8 cellular contexts compared by ENCODE assay signal in genomic region chr1:41108696-41109284, GRCh38.
DNase-seq lines count a peak whose midpoint lies in the region; FAIRE-seq and TF ChIP-seq lines count a peak whose summit lies in the region.

No MANE protein-coding gene starts in this region.

- peaks cover 13% of the 10 kb centered on the region for H3K36me3 Mint-ChIP-seq in activated CD4-positive, alpha-beta T cell treated with anti-CD3 and anti-CD28 coated beads, Interleukin-2, amount 10 ng/mL, durations not matched to agents 7 days and 5 days (ENCODE audit: low read depth)

- no peaks in the 10 kb centered on the region for H3K27me3 Mint-ChIP-seq in activated CD4-positive, alpha-beta T cell treated with anti-CD3 and anti-CD28 coated beads, Interleukin-2, amount 10 ng/mL, durations not matched to agents 7 days and 5 days

- no peak overlapping the region for H3K4me3 Mint-ChIP-seq in activated CD4-positive, alpha-beta T cell treated with anti-CD3 and anti-CD28 coated beads, Interleukin-2, amount 10 ng/mL, durations not matched to agents 7 days and 5 days

- CTCF ChIA-PET in activated CD4-positive, alpha-beta T cell treated with anti-CD3 and anti-CD28 coated beads, Interleukin-2, amount 10 ng/mL, durations not matched to agents 7 days and 5 days (lab: Charles Lee): interaction anchor here (1.5 kb wide), 1 partner anchor 39 kb away, joined by 3 read pairs; no protein-coding TSS in a partner anchor

- no peaks in the 10 kb centered on the region for H3K27me3 ChIP-seq in mucosa of stomach (ENCODE audit: control insufficient read depth, insufficient read depth, low read length)
- no peaks in the 10 kb centered on the region for H3K27me3 ChIP-seq in uterus

- no peak for FAIRE-seq in H54 (lab: Jason Lieb, UNC)

- H3K9me3 Mint-ChIP-seq in activated CD4-positive, alpha-beta T cell treated with anti-CD3 and anti-CD28 coated beads, Interleukin-2, amount 10 ng/mL, durations not matched to agents 7 days and 5 days: no peaks in the 10 kb centered on the region

- peak; percentile 5 for DNase-seq in SIG-M5 treated with dmso at 0.1 percent for 504 hours (lab: John Stamatoyannopoulos, UW; ENCODE audit: unreplicated experiment)
- DNase-seq in SIG-M5 (lab: John Stamatoyannopoulos, UW): no peak
- DNase-seq in epithelial cell of esophagus (ENCODE audit: low read depth): peak; percentile 22
- peak; percentile 57 to 69 for DNase-seq in uterus
- DNase-seq in inferior parietal cortex (ENCODE audit: extremely low spot score): no peak
- no peak for DNase-seq in activated CD4-positive, alpha-beta T cell treated with anti-CD3 and anti-CD28 coated beads, Interleukin-2, amount 10 ng/mL, durations not matched to agents 7 days and 5 days
- no peak for DNase-seq in H54 (ENCODE audit: insufficient read length, low spot score)

- no peak overlapping the region for H3K27ac Mint-ChIP-seq in activated CD4-positive, alpha-beta T cell treated with anti-CD3 and anti-CD28 coated beads, Interleukin-2, amount 10 ng/mL, durations not matched to agents 7 days and 5 days

- POLR2A ChIA-PET in activated CD4-positive, alpha-beta T cell treated with anti-CD3 and anti-CD28 coated beads, Interleukin-2, amount 10 ng/mL, durations not matched to agents 7 days and 5 days (lab: Charles Lee): no interaction called here

- no peaks in the 10 kb centered on the region for H3K4me1 Mint-ChIP-seq in activated CD4-positive, alpha-beta T cell treated with anti-CD3 and anti-CD28 coated beads, Interleukin-2, amount 10 ng/mL, durations not matched to agents 7 days and 5 days

- peak in 1 of 2 donors; percentile 3 for TF ChIP-seq POLR2A in uterus (IDR thresholded peaks at IDR 0.05)
- no peak for TF ChIP-seq POLR2A in H54 (IDR thresholded peaks at IDR 0.05; ENCODE audit: low read depth, low read length)

- H3K27ac ChIP-seq in uterus: peak overlapping the region; percentile 94 to 97

- H3K9me3 ChIP-seq in mucosa of stomach (ENCODE audit: control insufficient read depth, low read length): no peaks in the 10 kb centered on the region
- H3K9me3 ChIP-seq in uterus: no peaks in the 10 kb centered on the region

- TF ChIP-seq CTCF in epithelial cell of esophagus (IDR thresholded peaks at IDR 0.05; ENCODE audit: insufficient read depth, low read depth, low read length, missing control alignments) (no peak), uterus (IDR thresholded peaks at IDR 0.05) (no peak)

- H3K4me3 ChIP-seq in epithelial cell of esophagus (ENCODE audit: low read length) (no peak overlapping the region), mucosa of stomach (ENCODE audit: low read length) (no peak overlapping the region), uterus (no peak overlapping the region)

- H3K36me3 ChIP-seq in mucosa of stomach (ENCODE audit: control insufficient read depth, insufficient read depth, low read length): no peaks in the 10 kb centered on the region
- no peaks in the 10 kb centered on the region for H3K36me3 ChIP-seq in uterus

- intact Hi-C loops in uterus (cut with DNase I; ENCODE audit: low total_unique reads): no loop called here

- peak overlapping the region; percentile 30 for H3K9ac ChIP-seq in mucosa of stomach (ENCODE audit: low read length)

- H3K4me1 ChIP-seq in mucosa of stomach (ENCODE audit: control insufficient read depth, insufficient read depth, low read length): peaks cover 22% of the 10 kb centered on the region
- H3K4me1 ChIP-seq in uterus: peaks cover 6 to 12% of the 10 kb centered on the region in 2 donors

Comparison
In these comparisons a context has a peak if more than half of its experiments do, and no peak if none do; other contexts are left out.
1. DNase-seq: peak in SIG-M5 treated with dmso at 0.1 percent for 504 hours (single experiment), epithelial cell of esophagus (single experiment) and uterus (2 of 2); none in SIG-M5 (single experiment), inferior parietal cortex (single experiment), activated CD4-positive, alpha-beta T cell treated with anti-CD3 and anti-CD28 coated beads, Interleukin-2, amount 10 ng/mL, durations not matched to agents 7 days and 5 days (single experiment) and H54 (single experiment).